15 cellular contexts compared by ENCODE assay signal in the genomic region with DNA sequence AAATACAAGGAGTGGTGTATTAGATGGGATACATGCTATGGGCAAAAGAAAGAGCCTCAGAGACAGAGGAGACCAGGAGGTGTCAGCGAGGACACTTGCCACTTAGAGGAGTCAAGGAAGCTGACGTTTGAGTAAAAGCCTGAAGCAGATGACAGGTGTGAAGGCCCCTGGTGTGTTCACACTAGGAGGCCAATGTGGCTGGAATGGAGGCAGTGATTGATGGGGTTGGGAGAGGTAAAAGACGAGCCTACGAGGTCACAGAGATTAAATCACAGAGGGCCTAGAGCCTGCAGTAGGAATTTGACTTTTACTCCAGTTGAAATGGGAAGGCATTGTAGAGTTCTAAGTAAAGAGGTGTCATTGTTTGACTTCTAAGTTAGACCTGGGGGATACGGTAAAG. TPM values are rescaled to one million over a fixed set of nuclear protein-coding genes. Genes with fewer than 3 reads are reported as not detected.
DNase-seq lines count a peak whose midpoint lies in the region; ATAC-seq and TF ChIP-seq lines count a peak whose summit lies in the region.
"Had no signal": no experiment of that assay in that cellular context is flagged by ENCODE, and none has a peak within 500 bp of the region (broad histone marks: within the 10 kb centered on the region; RNA-seq: fewer than 3 reads in every experiment).

No MANE protein-coding gene starts in this region.

- H3K9me3 ChIP-seq in CD8-positive, alpha-beta memory T cell (ENCODE audit: low read length): no peaks in the 10 kb centered on the region
- no peaks in the 10 kb centered on the region for H3K9me3 ChIP-seq in OCI-LY7 (ENCODE audit: low read length)
- H3K9me3 ChIP-seq: breast epithelium, gastrocnemius medialis had no signal

- H3K27me3 Mint-ChIP-seq in CD8-positive, alpha-beta memory T cell: no peaks in the 10 kb centered on the region
- H3K27me3 Mint-ChIP-seq in naive B cell: peaks cover 15 to 29% (median 20%) of the 10 kb centered on the region in 3 donors

- ATAC-seq in GM18858 (IDR thresholded peaks at IDR 0.05; ENCODE audit: unreplicated experiment): peak; percentile 17
- ATAC-seq in naive B cell (ENCODE audit: low read depth in 2 of 2): no peak
- ATAC-seq in SK-N-SH treated with all-trans-retinoic acid at 6 μM for 48 hours: no peak
- ATAC-seq in HG03175 (IDR thresholded peaks at IDR 0.05; ENCODE audit: unreplicated experiment): no peak
- ATAC-seq: gastrocnemius medialis, left colon had no signal

- H3K36me3 Mint-ChIP-seq in CD8-positive, alpha-beta memory T cell: no peaks in the 10 kb centered on the region
- H3K36me3 Mint-ChIP-seq in naive B cell: no peaks in the 10 kb centered on the region

- H3K36me3 ChIP-seq in CD8-positive, alpha-beta memory T cell (ENCODE audit: insufficient read depth, low read length): no peaks in the 10 kb centered on the region
- H3K36me3 ChIP-seq in OCI-LY7 (ENCODE audit: insufficient read depth, low read length): no peaks in the 10 kb centered on the region
- H3K36me3 ChIP-seq: breast epithelium, gastrocnemius medialis had no signal

- H4K20me1 ChIP-seq in OCI-LY7 (ENCODE audit: insufficient read depth, low read length): no peaks in the 10 kb centered on the region

- H3K27ac ChIP-seq in CD8-positive, alpha-beta memory T cell (ENCODE audit: low read depth, low read length): no peak overlapping the region
- H3K27ac ChIP-seq in OCI-LY7 (ENCODE audit: low read depth, low read length, poor library complexity, severe bottlenecking): no peak overlapping the region
- H3K27ac ChIP-seq: breast epithelium, gastrocnemius medialis, parathyroid adenoma had no signal

- BruUV-seq in OCI-LY7 (replicated peaks; lab: Mats Ljungman, UMichigan): no TSS peak

- in situ Hi-C loops in GM13977 (cut with MboI; ENCODE audit: low pct_unique_long_range_greater_than_20kb, low sequenced_read_pairs, unreplicated experiment): no loop called here

- no peaks in the 10 kb centered on the region for H3K27me3 ChIP-seq in CD8-positive, alpha-beta memory T cell (ENCODE audit: insufficient read depth, low read length, poor library complexity, severe bottlenecking)
- H3K27me3 ChIP-seq: breast epithelium, gastrocnemius medialis had no signal

- peak overlapping the region; percentile 63 for H2AFZ ChIP-seq in OCI-LY7 (ENCODE audit: low read length)
- H2AFZ ChIP-seq: parathyroid adenoma had no signal

- peak overlapping the region in 2 of 7 donors; percentile 29 to 56 for H3K4me3 Mint-ChIP-seq in CD8-positive, alpha-beta memory T cell
- peak overlapping the region in 4 of 8 donors; percentile 38 to 79 (median 62) for H3K4me3 Mint-ChIP-seq in naive B cell

- no peak for DNase-seq in CD8-positive, alpha-beta memory T cell
- DNase-seq in OCI-LY7 (ENCODE audit: low spot score): no peak
- DNase-seq in naive B cell: no peak
- no peak for DNase-seq in GM13977 (ENCODE audit: low spot score)
- DNase-seq: gastrocnemius medialis, left colon, NCI-H2081, NCI-H510A treated with DMSO at 0.1 percent for 48 hours, small intestine, T1000 had no signal

- H3K4me1 Mint-ChIP-seq in CD8-positive, alpha-beta memory T cell: peaks cover 17 to 34% (median 19%) of the 10 kb centered on the region in 3 donors
- peaks cover 20 to 27% (median 22%) of the 10 kb centered on the region in 3 donors for H3K4me1 Mint-ChIP-seq in naive B cell

- H3K4me3 ChIP-seq in CD8-positive, alpha-beta memory T cell (ENCODE audit: low read length): no peak overlapping the region
- H3K4me3 ChIP-seq in OCI-LY7 (ENCODE audit: low read depth, low read length, poor library complexity, severe bottlenecking): no peak overlapping the region
- H3K4me3 ChIP-seq: breast epithelium, gastrocnemius medialis had no signal

- H3K79me2 ChIP-seq in OCI-LY7 (ENCODE audit: insufficient read depth, low read depth, low read length): no peaks in the 10 kb centered on the region
- H3K79me2 ChIP-seq: parathyroid adenoma had no signal

- H3K27ac Mint-ChIP-seq in CD8-positive, alpha-beta memory T cell: peak overlapping the region in 7 of 8 donors; percentile 19 to 90 (median 77)
- H3K27ac Mint-ChIP-seq in naive B cell: peak overlapping the region in 4 of 6 donors; percentile 0 to 63 (median 22)

- H3K4me1 ChIP-seq in CD8-positive, alpha-beta memory T cell (ENCODE audit: insufficient read depth, low read length): peaks cover 14% of the 10 kb centered on the region
- H3K4me1 ChIP-seq in OCI-LY7 (ENCODE audit: insufficient read depth, low read length, poor library complexity, severe bottlenecking): peaks cover 12% of the 10 kb centered on the region
- H3K4me1 ChIP-seq: breast epithelium, gastrocnemius medialis, parathyroid adenoma had no signal

- H3K9me2 ChIP-seq in OCI-LY7 (ENCODE audit: insufficient read depth, low read length): no peaks in the 10 kb centered on the region

- POLR2A ChIA-PET in CD8-positive, alpha-beta memory T cell (lab: Charles Lee): no interaction called here
- POLR2A ChIA-PET in OCI-LY7 (lab: Charles Lee): no interaction called here

- TF ChIP-seq CTCF in OCI-LY7 (conservative IDR thresholded peaks at IDR 0.05; ENCODE audit: low read length) (no peak), GM13977 (IDR thresholded peaks at IDR 0.05; ENCODE audit: extremely low read depth, insufficient read depth, missing control alignments) (no peak)

- CTCF ChIA-PET in CD8-positive, alpha-beta memory T cell (lab: Charles Lee): interaction anchor here (2.6 kb wide), 1 partner anchor 93 kb away, joined by 11 read pairs; no protein-coding TSS in a partner anchor
- CTCF ChIA-PET in OCI-LY7 (lab: Charles Lee; ENCODE audit: unreplicated experiment): no interaction called here

- no peaks in the 10 kb centered on the region for H3K9me3 Mint-ChIP-seq in CD8-positive, alpha-beta memory T cell
- H3K9me3 Mint-ChIP-seq in naive B cell: no peaks in the 10 kb centered on the region

- peak overlapping the region; percentile 27; the same call in 1 of the 2 replicates for H3K4me2 ChIP-seq in OCI-LY7 (ENCODE audit: low read length)

- intact Hi-C loops in OCI-LY7 (cut with micrococcal nuclease; ENCODE audit: unreplicated experiment): loop anchor here (5.0 kb wide), 1 partner anchor 255 kb away; no protein-coding TSS in a partner anchor

TF ChIP-seq in SK-N-SH treated with all-trans-retinoic acid at 6 μM for 48 hours, 23 proteins besides CTCF, POLR2A, EP300 and RAD21 (continues in another document):
- TF ChIP-seq ESRRG (CRISPR knock-in tag; IDR thresholded peaks at IDR 0.05) (no peak), SNAI2 (CRISPR knock-in tag; IDR thresholded peaks at IDR 0.05) (no peak), CREB5 (CRISPR knock-in tag; IDR thresholded peaks at IDR 0.05; ENCODE audit: low read depth) (no peak), ZNF565 (CRISPR knock-in tag; conservative IDR thresholded peaks at IDR 0.05; ENCODE audit: low read depth) (no peak), OSR1 (CRISPR knock-in tag; IDR thresholded peaks at IDR 0.05) (no peak)
- TF ChIP-seq, protein P1, sequence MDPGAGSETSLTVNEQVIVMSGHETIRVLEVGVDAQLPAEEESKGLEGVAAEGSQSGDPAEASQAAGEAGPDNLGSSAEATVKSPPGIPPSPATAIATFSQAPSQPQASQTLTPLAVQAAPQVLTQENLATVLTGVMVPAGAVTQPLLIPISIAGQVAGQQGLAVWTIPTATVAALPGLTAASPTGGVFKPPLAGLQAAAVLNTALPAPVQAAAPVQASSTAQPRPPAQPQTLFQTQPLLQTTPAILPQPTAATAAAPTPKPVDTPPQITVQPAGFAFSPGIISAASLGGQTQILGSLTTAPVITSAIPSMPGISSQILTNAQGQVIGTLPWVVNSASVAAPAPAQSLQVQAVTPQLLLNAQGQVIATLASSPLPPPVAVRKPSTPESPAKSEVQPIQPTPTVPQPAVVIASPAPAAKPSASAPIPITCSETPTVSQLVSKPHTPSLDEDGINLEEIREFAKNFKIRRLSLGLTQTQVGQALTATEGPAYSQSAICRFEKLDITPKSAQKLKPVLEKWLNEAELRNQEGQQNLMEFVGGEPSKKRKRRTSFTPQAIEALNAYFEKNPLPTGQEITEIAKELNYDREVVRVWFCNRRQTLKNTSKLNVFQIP (CRISPR knock-in tag; IDR thresholded peaks at IDR 0.05; ENCODE audit: borderline replicate concordance, low read depth): no peak
- TF ChIP-seq, protein P2, sequence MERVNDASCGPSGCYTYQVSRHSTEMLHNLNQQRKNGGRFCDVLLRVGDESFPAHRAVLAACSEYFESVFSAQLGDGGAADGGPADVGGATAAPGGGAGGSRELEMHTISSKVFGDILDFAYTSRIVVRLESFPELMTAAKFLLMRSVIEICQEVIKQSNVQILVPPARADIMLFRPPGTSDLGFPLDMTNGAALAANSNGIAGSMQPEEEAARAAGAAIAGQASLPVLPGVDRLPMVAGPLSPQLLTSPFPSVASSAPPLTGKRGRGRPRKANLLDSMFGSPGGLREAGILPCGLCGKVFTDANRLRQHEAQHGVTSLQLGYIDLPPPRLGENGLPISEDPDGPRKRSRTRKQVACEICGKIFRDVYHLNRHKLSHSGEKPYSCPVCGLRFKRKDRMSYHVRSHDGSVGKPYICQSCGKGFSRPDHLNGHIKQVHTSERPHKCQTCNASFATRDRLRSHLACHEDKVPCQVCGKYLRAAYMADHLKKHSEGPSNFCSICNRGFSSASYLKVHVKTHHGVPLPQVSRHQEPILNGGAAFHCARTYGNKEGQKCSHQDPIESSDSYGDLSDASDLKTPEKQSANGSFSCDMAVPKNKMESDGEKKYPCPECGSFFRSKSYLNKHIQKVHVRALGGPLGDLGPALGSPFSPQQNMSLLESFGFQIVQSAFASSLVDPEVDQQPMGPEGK (CRISPR knock-in tag; IDR thresholded peaks at IDR 0.05; ENCODE audit: borderline replicate concordance): no peak

RNA-seq across cellular contexts. Expression of gene GDPD5, which starts 12.0 kb away (rescaled TPM):
- 1 to 10 TPM; 8.9 to 9.1 TPM for total RNA-seq in CD8-positive, alpha-beta memory T cell
- 10.4 TPM for polyA plus RNA-seq in CD8-positive, alpha-beta memory T cell
- 13.5 and 14.3 TPM in 2 replicates for total RNA-seq in OCI-LY7 (2014; rRNA removed; shearing (Covaris generic))
- 49.9 and 57.3 TPM in 2 replicates for total RNA-seq in OCI-LY7 (2022)
- polyA plus RNA-seq in naive B cell (ENCODE audit: low read depth in 6 of 6): 1 to 10 TPM in 4 of 6 donors, under 1 TPM in 1, not detected in 1; 0.62 to 8.2 (median 2.2) TPM

RNA-seq across cellular contexts. Expression of gene SERPINH1, which starts 24.3 kb away (rescaled TPM):
- 10 to 100 TPM; 20.7 to 21.1 TPM for total RNA-seq in CD8-positive, alpha-beta memory T cell
- polyA plus RNA-seq in CD8-positive, alpha-beta memory T cell: 8.4 TPM
- 0.33 TPM in 1 of 2 replicates, not detected in the other for total RNA-seq in OCI-LY7 (2014; rRNA removed; shearing (Covaris generic))
- not detected in 2 replicates for total RNA-seq in OCI-LY7 (2022)
- polyA plus RNA-seq in naive B cell (ENCODE audit: low read depth in 6 of 6): 1 to 10 TPM in 2 of 6 donors, under 1 TPM in 3, not detected in 1; 0.40 to 1.4 (median 0.85) TPM

Comparison
In these comparisons a context has a peak if more than half of its experiments do, and no peak if none do; other contexts are left out.
1. RNA of gene SERPINH1, which starts 24.3 kb away (total RNA-seq): 20.7 to 21.1 TPM in CD8-positive, alpha-beta memory T cell; 0.33 TPM in OCI-LY7; every median in the first group is over 10 times any median in the second.